In genomic region chr17:19580566-19580920, GRCh38 we compare ENCODE assay signal across 2 cellular contexts. TPM values are rescaled to one million over a fixed set of nuclear protein-coding genes. Genes with fewer than 3 reads are reported as not detected.
"Had no signal": no experiment of that assay in that cellular context is flagged by ENCODE, and none has a peak within 500 bp of the region (broad histone marks: within the 10 kb centered on the region; RNA-seq: fewer than 3 reads in every experiment).

No MANE protein-coding gene starts in this region.

RNA-seq across cellular contexts. Expression of gene SLC47A1, which starts 46.9 kb away (rescaled TPM):
- total RNA-seq: activated CD4-positive, alpha-beta T cell treated with anti-CD3 and anti-CD28 coated beads, Interleukin-2, amount 10 ng/mL, durations not matched to agents 7 days and 5 days; T-helper 17 cell had no signal
